ENCODE assay signal across 1 cellular context in the genomic region with DNA sequence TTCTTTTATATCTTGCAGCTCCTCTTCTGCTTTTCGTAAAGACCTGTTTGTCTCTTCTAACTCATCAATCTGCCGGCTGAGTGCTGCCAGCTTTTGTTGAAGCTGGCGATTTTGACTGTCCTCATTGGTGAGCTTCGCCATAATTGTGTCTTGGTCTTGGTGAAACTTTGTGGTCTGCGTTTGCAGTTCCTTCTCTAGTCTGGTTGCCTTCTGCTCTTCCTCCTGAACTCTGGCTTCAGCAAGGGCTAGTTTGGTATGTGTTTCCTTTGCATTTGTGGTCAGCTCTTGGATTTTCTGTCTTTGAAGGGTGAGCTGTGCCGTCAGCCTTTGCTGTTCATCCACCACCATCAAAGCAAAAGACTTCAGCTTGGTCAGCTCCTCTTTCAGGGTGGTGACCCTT.
TF ChIP-seq lines count a peak whose summit lies in the region.

No MANE protein-coding gene starts in this region.

TF ChIP-seq in H1, 55 proteins besides CTCF, POLR2A, EP300 and RAD21 (continued from another document):
- TF ChIP-seq SRF (IDR thresholded peaks at IDR 0.05; ENCODE audit: low read depth, low read length) (no peak), TAF7 (optimal IDR thresholded peaks at IDR 0.05; ENCODE audit: borderline replicate concordance, low read depth, low read length) (no peak), CEBPB (IDR thresholded peaks at IDR 0.05; ENCODE audit: low read depth, low read length) (no peak), SP1 (IDR thresholded peaks at IDR 0.05; ENCODE audit: low read depth, low read length) (no peak), RNF2 (IDR thresholded peaks at IDR 0.05; ENCODE audit: borderline replicate concordance, low read depth, low read length, missing control alignments, poor library complexity, severe bottlenecking) (no peak), SUZ12 (IDR thresholded peaks at IDR 0.05; ENCODE audit: low read length) (no peak), KDM5A (IDR thresholded peaks at IDR 0.05; ENCODE audit: low read length) (no peak), TAF1 (IDR thresholded peaks at IDR 0.05; ENCODE audit: low read depth, low read length) (no peak), NRF1 (IDR thresholded peaks at IDR 0.05; ENCODE audit: low read depth, low read length) (no peak)
- TF ChIP-seq, protein P1, sequence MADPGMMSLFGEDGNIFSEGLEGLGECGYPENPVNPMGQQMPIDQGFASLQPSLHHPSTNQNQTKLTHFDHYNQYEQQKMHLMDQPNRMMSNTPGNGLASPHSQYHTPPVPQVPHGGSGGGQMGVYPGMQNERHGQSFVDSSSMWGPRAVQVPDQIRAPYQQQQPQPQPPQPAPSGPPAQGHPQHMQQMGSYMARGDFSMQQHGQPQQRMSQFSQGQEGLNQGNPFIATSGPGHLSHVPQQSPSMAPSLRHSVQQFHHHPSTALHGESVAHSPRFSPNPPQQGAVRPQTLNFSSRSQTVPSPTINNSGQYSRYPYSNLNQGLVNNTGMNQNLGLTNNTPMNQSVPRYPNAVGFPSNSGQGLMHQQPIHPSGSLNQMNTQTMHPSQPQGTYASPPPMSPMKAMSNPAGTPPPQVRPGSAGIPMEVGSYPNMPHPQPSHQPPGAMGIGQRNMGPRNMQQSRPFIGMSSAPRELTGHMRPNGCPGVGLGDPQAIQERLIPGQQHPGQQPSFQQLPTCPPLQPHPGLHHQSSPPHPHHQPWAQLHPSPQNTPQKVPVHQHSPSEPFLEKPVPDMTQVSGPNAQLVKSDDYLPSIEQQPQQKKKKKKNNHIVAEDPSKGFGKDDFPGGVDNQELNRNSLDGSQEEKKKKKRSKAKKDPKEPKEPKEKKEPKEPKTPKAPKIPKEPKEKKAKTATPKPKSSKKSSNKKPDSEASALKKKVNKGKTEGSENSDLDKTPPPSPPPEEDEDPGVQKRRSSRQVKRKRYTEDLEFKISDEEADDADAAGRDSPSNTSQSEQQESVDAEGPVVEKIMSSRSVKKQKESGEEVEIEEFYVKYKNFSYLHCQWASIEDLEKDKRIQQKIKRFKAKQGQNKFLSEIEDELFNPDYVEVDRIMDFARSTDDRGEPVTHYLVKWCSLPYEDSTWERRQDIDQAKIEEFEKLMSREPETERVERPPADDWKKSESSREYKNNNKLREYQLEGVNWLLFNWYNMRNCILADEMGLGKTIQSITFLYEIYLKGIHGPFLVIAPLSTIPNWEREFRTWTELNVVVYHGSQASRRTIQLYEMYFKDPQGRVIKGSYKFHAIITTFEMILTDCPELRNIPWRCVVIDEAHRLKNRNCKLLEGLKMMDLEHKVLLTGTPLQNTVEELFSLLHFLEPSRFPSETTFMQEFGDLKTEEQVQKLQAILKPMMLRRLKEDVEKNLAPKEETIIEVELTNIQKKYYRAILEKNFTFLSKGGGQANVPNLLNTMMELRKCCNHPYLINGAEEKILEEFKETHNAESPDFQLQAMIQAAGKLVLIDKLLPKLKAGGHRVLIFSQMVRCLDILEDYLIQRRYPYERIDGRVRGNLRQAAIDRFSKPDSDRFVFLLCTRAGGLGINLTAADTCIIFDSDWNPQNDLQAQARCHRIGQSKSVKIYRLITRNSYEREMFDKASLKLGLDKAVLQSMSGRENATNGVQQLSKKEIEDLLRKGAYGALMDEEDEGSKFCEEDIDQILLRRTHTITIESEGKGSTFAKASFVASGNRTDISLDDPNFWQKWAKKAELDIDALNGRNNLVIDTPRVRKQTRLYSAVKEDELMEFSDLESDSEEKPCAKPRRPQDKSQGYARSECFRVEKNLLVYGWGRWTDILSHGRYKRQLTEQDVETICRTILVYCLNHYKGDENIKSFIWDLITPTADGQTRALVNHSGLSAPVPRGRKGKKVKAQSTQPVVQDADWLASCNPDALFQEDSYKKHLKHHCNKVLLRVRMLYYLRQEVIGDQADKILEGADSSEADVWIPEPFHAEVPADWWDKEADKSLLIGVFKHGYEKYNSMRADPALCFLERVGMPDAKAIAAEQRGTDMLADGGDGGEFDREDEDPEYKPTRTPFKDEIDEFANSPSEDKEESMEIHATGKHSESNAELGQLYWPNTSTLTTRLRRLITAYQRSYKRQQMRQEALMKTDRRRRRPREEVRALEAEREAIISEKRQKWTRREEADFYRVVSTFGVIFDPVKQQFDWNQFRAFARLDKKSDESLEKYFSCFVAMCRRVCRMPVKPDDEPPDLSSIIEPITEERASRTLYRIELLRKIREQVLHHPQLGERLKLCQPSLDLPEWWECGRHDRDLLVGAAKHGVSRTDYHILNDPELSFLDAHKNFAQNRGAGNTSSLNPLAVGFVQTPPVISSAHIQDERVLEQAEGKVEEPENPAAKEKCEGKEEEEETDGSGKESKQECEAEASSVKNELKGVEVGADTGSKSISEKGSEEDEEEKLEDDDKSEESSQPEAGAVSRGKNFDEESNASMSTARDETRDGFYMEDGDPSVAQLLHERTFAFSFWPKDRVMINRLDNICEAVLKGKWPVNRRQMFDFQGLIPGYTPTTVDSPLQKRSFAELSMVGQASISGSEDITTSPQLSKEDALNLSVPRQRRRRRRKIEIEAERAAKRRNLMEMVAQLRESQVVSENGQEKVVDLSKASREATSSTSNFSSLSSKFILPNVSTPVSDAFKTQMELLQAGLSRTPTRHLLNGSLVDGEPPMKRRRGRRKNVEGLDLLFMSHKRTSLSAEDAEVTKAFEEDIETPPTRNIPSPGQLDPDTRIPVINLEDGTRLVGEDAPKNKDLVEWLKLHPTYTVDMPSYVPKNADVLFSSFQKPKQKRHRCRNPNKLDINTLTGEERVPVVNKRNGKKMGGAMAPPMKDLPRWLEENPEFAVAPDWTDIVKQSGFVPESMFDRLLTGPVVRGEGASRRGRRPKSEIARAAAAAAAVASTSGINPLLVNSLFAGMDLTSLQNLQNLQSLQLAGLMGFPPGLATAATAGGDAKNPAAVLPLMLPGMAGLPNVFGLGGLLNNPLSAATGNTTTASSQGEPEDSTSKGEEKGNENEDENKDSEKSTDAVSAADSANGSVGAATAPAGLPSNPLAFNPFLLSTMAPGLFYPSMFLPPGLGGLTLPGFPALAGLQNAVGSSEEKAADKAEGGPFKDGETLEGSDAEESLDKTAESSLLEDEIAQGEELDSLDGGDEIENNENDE (IDR thresholded peaks at IDR 0.05; ENCODE audit: insufficient replicate concordance, low read length) = no peak
